ENCODE assay signal across 13 cellular contexts in the genomic region with DNA sequence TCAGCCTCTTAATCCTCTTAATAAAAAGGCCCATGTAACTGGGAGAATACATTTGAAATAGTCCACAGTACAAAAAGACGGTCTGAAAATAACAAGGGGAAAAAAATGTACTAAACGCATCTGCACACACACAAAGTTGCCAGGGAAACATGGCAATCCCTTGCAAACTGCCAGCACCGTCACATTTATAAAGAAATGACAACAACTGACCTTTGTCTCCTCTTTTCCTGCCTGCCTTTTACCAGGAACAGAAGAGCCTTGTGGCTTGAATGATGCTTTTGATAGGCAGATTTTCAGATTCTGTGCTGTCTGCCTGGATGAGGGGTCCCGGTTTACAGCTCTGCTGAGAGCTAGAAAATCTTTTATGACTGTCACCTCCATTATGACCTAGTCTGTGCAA.
"Had no signal": no experiment of that assay in that cellular context is flagged by ENCODE, and none has a peak within 500 bp of the region (broad histone marks: within the 10 kb centered on the region; RNA-seq: fewer than 3 reads in every experiment).

No MANE protein-coding gene starts in this region.

- H3K27me3 ChIP-seq: gastrocnemius medialis, ovary had no signal

- H3K36me3 Mint-ChIP-seq: activated CD4-positive, alpha-beta memory T cell treated with anti-CD3 and anti-CD28 coated beads for 36 hours had no signal

- H3K36me3 ChIP-seq: gastrocnemius medialis, ovary, stomach had no signal

- H3K27ac ChIP-seq: gastrocnemius medialis, ovary, stomach had no signal

- H3K27me3 Mint-ChIP-seq: activated CD4-positive, alpha-beta memory T cell treated with anti-CD3 and anti-CD28 coated beads for 36 hours had no signal

- ATAC-seq: activated T-cell treated with anti-CD3 and anti-CD28 coated beads, Interleukin-2, amount 50 U/mL, for 72 hours; gastrocnemius medialis; left cardiac atrium; natural killer cell treated with Interleukin-12 subunit alpha and Interleukin-12 subunit beta and Interleukin-15 and Interleukin-18, amount 100 ng/mL, for 72 hours had no signal

- DNase-seq: activated CD4-positive, alpha-beta memory T cell treated with anti-CD3 and anti-CD28 coated beads for 36 hours; activated CD4-positive, alpha-beta T cell treated with anti-CD3 and anti-CD28 coated beads for 1 hour; activated naive CD4-positive, alpha-beta T cell; activated T-cell treated with anti-CD3 and anti-CD28 coated beads, Interleukin-2, amount 50 U/mL, for 72 hours; aorta; effector CD4-positive, alpha-beta T cell; gastrocnemius medialis; left cardiac atrium; ovary; stomach; T-helper 9 cell had no signal

- H3K9me3 ChIP-seq: gastrocnemius medialis, ovary had no signal

- H3K4me1 ChIP-seq: gastrocnemius medialis, stomach had no signal

- H3K4me3 Mint-ChIP-seq: activated CD4-positive, alpha-beta memory T cell treated with anti-CD3 and anti-CD28 coated beads for 36 hours; activated T-cell treated with anti-CD3 and anti-CD28 coated beads, Interleukin-2, amount 50 U/mL, for 72 hours; natural killer cell treated with Interleukin-12 subunit alpha and Interleukin-12 subunit beta and Interleukin-15 and Interleukin-18, amount 100 ng/mL, for 72 hours had no signal

- H3K27ac Mint-ChIP-seq: activated CD4-positive, alpha-beta memory T cell treated with anti-CD3 and anti-CD28 coated beads for 36 hours; activated T-cell treated with anti-CD3 and anti-CD28 coated beads, Interleukin-2, amount 50 U/mL, for 72 hours; natural killer cell treated with Interleukin-12 subunit alpha and Interleukin-12 subunit beta and Interleukin-15 and Interleukin-18, amount 100 ng/mL, for 72 hours had no signal

- H3K4me3 ChIP-seq: gastrocnemius medialis, lung, ovary, stomach had no signal
